11 cellular contexts compared by ENCODE assay signal in the genomic region with DNA sequence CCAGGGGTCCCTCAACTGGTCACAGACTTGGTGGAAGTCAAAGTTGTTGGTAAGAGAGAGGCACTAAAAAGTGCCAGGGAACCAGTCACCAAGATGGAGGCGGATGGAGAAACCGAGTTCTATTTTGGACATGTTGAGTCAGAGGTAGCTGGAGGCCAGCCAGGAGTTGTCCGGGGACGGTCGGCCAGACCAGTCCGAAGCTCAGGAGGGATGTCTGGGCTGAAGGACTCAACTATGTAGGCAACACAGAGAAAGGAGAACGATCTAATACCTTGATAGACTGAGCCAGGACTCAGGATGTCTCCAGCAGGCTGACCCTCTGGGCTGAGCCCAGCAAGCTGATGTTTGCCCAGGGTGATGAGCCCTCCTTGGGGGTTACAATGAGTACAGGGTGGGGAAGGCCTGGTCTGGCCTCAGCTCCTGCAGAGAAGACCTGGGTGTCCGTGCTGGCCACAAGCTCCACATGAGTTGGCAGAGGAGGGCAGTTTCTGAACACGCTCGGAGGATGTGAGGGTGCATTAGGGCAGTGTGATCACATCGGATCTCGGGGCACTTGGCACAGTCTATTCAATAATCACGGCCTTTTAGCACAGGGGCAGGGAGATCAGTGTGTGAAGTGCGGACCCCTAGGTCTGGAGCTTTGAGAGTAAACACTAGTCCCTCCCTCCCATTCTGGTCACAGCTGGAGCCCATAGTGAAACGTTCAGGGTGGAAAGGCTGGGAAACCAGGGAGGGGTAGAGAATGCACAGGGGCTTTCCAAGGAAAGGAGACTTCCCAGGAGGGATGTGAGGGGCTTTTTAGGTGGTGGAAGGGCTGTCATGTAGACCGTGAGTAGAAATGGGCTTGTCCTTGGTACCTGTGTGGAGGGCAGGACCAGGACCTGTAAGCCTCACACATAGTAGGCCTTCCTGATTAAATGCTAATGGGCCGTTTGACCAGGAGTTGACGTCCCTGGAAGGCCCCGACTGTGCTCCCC.
A peak's percentile ranks its signal among the peaks of the same experiment; 100 is the strongest.
DNase-seq lines count a peak whose midpoint lies in the region; ATAC-seq, FAIRE-seq and TF ChIP-seq lines count a peak whose summit lies in the region.
"Had no signal": no experiment of that assay in that cellular context is flagged by ENCODE, and none has a peak within 500 bp of the region (broad histone marks: within the 10 kb centered on the region; RNA-seq: fewer than 3 reads in every experiment).

No MANE protein-coding gene starts in this region.

- no peaks in the 10 kb centered on the region for H3K9me3 ChIP-seq in gastrocnemius medialis

- H3K9me3 Mint-ChIP-seq in endothelial cell (ENCODE audit: unreplicated experiment), result no peaks in the 10 kb centered on the region
- H3K9me3 Mint-ChIP-seq: T-helper 2 cell treated with Interferon-gamma antibody and Interleukin-4, amounts not matched to agents 5 μg/mL and 100 μg/mL, for 36 hours had no signal

- H3K27ac ChIP-seq in gastrocnemius medialis, result peak overlapping the region; percentile 93 to 96 (median 94)

- no peaks in the 10 kb centered on the region for H3K4me1 Mint-ChIP-seq in endothelial cell (ENCODE audit: unreplicated experiment)

- DNase-seq in H54 (ENCODE audit: insufficient read length, low spot score) (no peak), amniotic epithelial cell (ENCODE audit: low read depth) (peak; percentile 87), glomerular visceral epithelial cell (ENCODE audit: extremely low spot score) (peak; percentile 60), gastrocnemius medialis (peak; percentile 87 to 94), endothelial cell (ENCODE audit: low spot score) (no peak)
- DNase-seq in activated T-cell treated with anti-CD3 and anti-CD28 coated beads, Interleukin-2, amount 50 U/mL, for 48 hours, result no peak
- DNase-seq: GDM1, NCI-H69 had no signal

- no peak for FAIRE-seq in H54 (lab: Jason Lieb, UNC)

- in situ Hi-C loops in gastrocnemius medialis (cut with MboI; ENCODE audit: low sequenced_read_pairs in 4 of 4), result loop anchor here (10.0 to 25.0 kb wide), 3 partner anchors 115 to 138 kb away; partner anchors contain the start of genes ISL2 (in 3 of the 4) and ETFA (in 1 of the 4)

- peaks cover 8% of the 10 kb centered on the region for H3K27me3 Mint-ChIP-seq in endothelial cell (ENCODE audit: unreplicated experiment)

- TF ChIP-seq POLR2A in H54 (IDR thresholded peaks at IDR 0.05; ENCODE audit: low read depth, low read length) (0 out of 2 replicates have a peak, but pooled peaks have one; percentile 2), gastrocnemius medialis (IDR thresholded peaks at IDR 0.05) (no peak)

- no peak overlapping the region for H3K4me3 Mint-ChIP-seq in endothelial cell (ENCODE audit: unreplicated experiment)
- H3K4me3 Mint-ChIP-seq: T-helper 2 cell treated with Interferon-gamma antibody and Interleukin-4, amounts not matched to agents 5 μg/mL and 100 μg/mL, for 36 hours had no signal

- intact Hi-C loops in gastrocnemius medialis (cut with DNase I; ENCODE audit: low total_unique reads), result no loop called here

- H3K36me3 ChIP-seq in gastrocnemius medialis, result no peaks in the 10 kb centered on the region

- no peak overlapping the region for H3K4me3 ChIP-seq in gastrocnemius medialis

- H3K4me1 ChIP-seq in gastrocnemius medialis, result peaks cover 49 to 58% of the 10 kb centered on the region in 2 donors

- H3K36me3 Mint-ChIP-seq in endothelial cell (ENCODE audit: low read depth, unreplicated experiment), result peaks cover 12% of the 10 kb centered on the region

- H3K27me3 ChIP-seq in gastrocnemius medialis, result no peaks in the 10 kb centered on the region

- ATAC-seq in gastrocnemius medialis (peak; percentile 76 to 77), HG03521 (IDR thresholded peaks at IDR 0.05; ENCODE audit: unreplicated experiment) (no peak), GM18868 (IDR thresholded peaks at IDR 0.05; ENCODE audit: unreplicated experiment) (no peak)

- no peak for TF ChIP-seq CTCF in gastrocnemius medialis (IDR thresholded peaks at IDR 0.05 in 4 of 5, conservative IDR thresholded peaks at IDR 0.05 in 1 of 5)
- no peak for TF ChIP-seq CTCF in endothelial cell (IDR thresholded peaks at IDR 0.05; ENCODE audit: unreplicated experiment)

- no peak overlapping the region for H3K27ac Mint-ChIP-seq in endothelial cell (ENCODE audit: unreplicated experiment)
- H3K27ac Mint-ChIP-seq: T-helper 2 cell treated with Interferon-gamma antibody and Interleukin-4, amounts not matched to agents 5 μg/mL and 100 μg/mL, for 36 hours had no signal

Comparison
In these comparisons a context has a peak if more than half of its experiments do, and no peak if none do; other contexts are left out.
1. DNase-seq: peak in amniotic epithelial cell (single experiment), glomerular visceral epithelial cell (single experiment) and gastrocnemius medialis (2 of 2); none in H54 (single experiment), activated T-cell treated with anti-CD3 and anti-CD28 coated beads, Interleukin-2, amount 50 U/mL, for 48 hours (0 of 2) and endothelial cell (single experiment).
2. ATAC-seq: peak in gastrocnemius medialis (2 of 2); none in HG03521 (single experiment) and GM18868 (single experiment).